Comparison of ENCODE assay signal across 9 cellular contexts in genomic region chr11:86802146-86802545, GRCh38. TPM values are rescaled to one million over a fixed set of nuclear protein-coding genes. Genes with fewer than 3 reads are reported as not detected.
DNase-seq lines count a peak whose midpoint lies in the region; ATAC-seq and TF ChIP-seq lines count a peak whose summit lies in the region.
"Had no signal": no experiment of that assay in that cellular context is flagged by ENCODE, and none has a peak within 500 bp of the region (broad histone marks: within the 10 kb centered on the region; RNA-seq: fewer than 3 reads in every experiment).

No MANE protein-coding gene starts in this region.

- peak overlapping the region; percentile 62; the same call in 1 of the 2 replicates for H3K9ac ChIP-seq in IMR-90 (ENCODE audit: low read depth, low read length)
- peak overlapping the region; percentile 1 to 18 for H3K9ac ChIP-seq in mucosa of rectum (ENCODE audit: low read depth in 1 of 2, low read length in 2 of 2)

- DNase-seq in IMR-90 (no peak), coronary artery (ENCODE audit: low spot score) (no peak), G401 (ENCODE audit: low spot score) (no peak)
- DNase-seq: DMS79 had no signal

- TF ChIP-seq POLR2A in IMR-90 (IDR thresholded peaks at IDR 0.05; ENCODE audit: low read depth, low read length): no peak

- no peak for ATAC-seq in IMR-90 (ENCODE audit: low read depth)
- no peak for ATAC-seq in HG03342 (IDR thresholded peaks at IDR 0.05; ENCODE audit: unreplicated experiment)
- ATAC-seq in GM19324 (IDR thresholded peaks at IDR 0.05; ENCODE audit: low FRiP score, unreplicated experiment): no peak

- peak overlapping the region; percentile 80 for H3K23ac ChIP-seq in IMR-90 (ENCODE audit: low read depth, low read length)

- H2BK15ac ChIP-seq in IMR-90 (ENCODE audit: low read depth, low read length): peak overlapping the region; percentile 13; the same call in 1 of the 3 replicates

- 0 out of 2 replicates have a peak overlapping the region, but pooled peaks have one; percentile 5 for H2AK5ac ChIP-seq in IMR-90 (ENCODE audit: low read depth, low read length)

- H2BK120ac ChIP-seq in IMR-90 (ENCODE audit: low read depth, low read length): peak overlapping the region; percentile 46; the same call in 1 of the 2 replicates

- TF ChIP-seq RAD21 in IMR-90 (IDR thresholded peaks at IDR 0.05; ENCODE audit: low read length): no peak

- intact Hi-C loops in IMR-90 (cut with micrococcal nuclease): loop anchor here (1.0 to 5.0 kb wide), 4 partner anchors 131 to 346 kb away; no protein-coding TSS in a partner anchor

- WGBS in IMR-90 (ENCODE audit: extremely low coverage in 2 of 2, insufficient read length in 1 of 2), 2 experiments: 66% methylated on average over 4 of the region's 5 CpGs; no CpG with 5 or more reads in 1 of the 2 experiments
- 67% methylated on average over 5 of the region's 5 CpGs for WGBS in thymus

- 0 out of 2 replicates have a peak, but pooled peaks cover 9% of the 10 kb centered on the region for H3K9me1 ChIP-seq in IMR-90 (ENCODE audit: insufficient read depth, low read length)

- no peak overlapping the region for H2AFZ ChIP-seq in IMR-90 (replicated peaks; ENCODE audit: low read length, poor library complexity)

- peaks cover 31 to 57% of the 10 kb centered on the region in 2 experiments for H3K79me1 ChIP-seq in IMR-90 (ENCODE audit: low read depth in 1 of 2, low read length in 2 of 2)

- H4K5ac ChIP-seq in IMR-90 (ENCODE audit: low read depth, low read length): no peak overlapping the region; the same call in 1 of the 2 replicates

- peak overlapping the region; percentile 82; the same call in 1 of the 2 replicates for H3K4me3 ChIP-seq in IMR-90 (ENCODE audit: insufficient read depth, low read depth, low read length)
- peak overlapping the region; percentile 93 for H3K4me3 ChIP-seq in coronary artery
- peak overlapping the region; percentile 80 to 83 for H3K4me3 ChIP-seq in mucosa of rectum (ENCODE audit: low read length in 2 of 2)
- H3K4me3 ChIP-seq in thymus (ENCODE audit: low read length): no peak overlapping the region
- H3K4me3 ChIP-seq: body of pancreas had no signal

- TF ChIP-seq CTCF in IMR-90 (conservative IDR thresholded peaks at IDR 0.05; ENCODE audit: low read depth, low read length): no peak
- no peak for TF ChIP-seq CTCF in coronary artery (IDR thresholded peaks at IDR 0.05)

- H3K36me3 ChIP-seq in IMR-90 (ENCODE audit: control insufficient read depth, insufficient read depth, low read length) (no peaks in the 10 kb centered on the region), mucosa of rectum (ENCODE audit: control insufficient read depth in 2 of 2, insufficient read depth in 2 of 2, low read length in 2 of 2) (no peaks in the 10 kb centered on the region), thymus (ENCODE audit: control insufficient read depth, insufficient read depth) (no peaks in the 10 kb centered on the region)

- H3K27me3 ChIP-seq in IMR-90 (ENCODE audit: control insufficient read depth, insufficient read depth, low read length) (no peaks in the 10 kb centered on the region), mucosa of rectum (ENCODE audit: control insufficient read depth in 2 of 2, insufficient read depth in 2 of 2, low read length in 2 of 2) (no peaks in the 10 kb centered on the region), thymus (ENCODE audit: control insufficient read depth, insufficient read depth) (peaks cover 41% of the 10 kb centered on the region)
- H3K27me3 ChIP-seq: body of pancreas had no signal

- H2BK20ac ChIP-seq in IMR-90 (ENCODE audit: low read depth, low read length): peak overlapping the region; percentile 46

- dilution Hi-C loops in IMR-90 (cut with HindIII; ENCODE audit: low sequenced_read_pairs, unreplicated experiment): no loop called here

- peak overlapping the region; percentile 92; the same call in 1 of the 2 replicates for H3K4me2 ChIP-seq in IMR-90 (ENCODE audit: low read depth, low read length)

- H4K20me1 ChIP-seq in IMR-90 (ENCODE audit: insufficient read depth, low read length): no peaks in the 10 kb centered on the region

- H3K9me3 ChIP-seq in IMR-90 (ENCODE audit: control insufficient read depth, insufficient read depth, low read length) (no peaks in the 10 kb centered on the region), mucosa of rectum (ENCODE audit: control insufficient read depth in 2 of 2, low read length in 2 of 2) (no peaks in the 10 kb centered on the region), thymus (ENCODE audit: control insufficient read depth) (no peaks in the 10 kb centered on the region)
- H3K9me3 ChIP-seq: body of pancreas had no signal

- in situ Hi-C loops in IMR-90 (cut with MboI; ENCODE audit: low sequenced_read_pairs): loop anchor here (5.0 kb wide), 1 partner anchor 130 kb away; the partner anchor contains the start of gene ME3
- in situ Hi-C loops in G401 (cut with HindIII; ENCODE audit: low sequenced_read_pairs): no loop called here

- CTCF ChIA-PET in IMR-90 (lab: Yijun Ruan, JAX): interaction anchor here (1.5 kb wide), 1 partner anchor 51 kb away, joined by 3 read pairs; no protein-coding TSS in a partner anchor

- no peak overlapping the region for H3K27ac ChIP-seq in IMR-90 (ENCODE audit: insufficient read depth, low read length)
- H3K27ac ChIP-seq in coronary artery: peak overlapping the region; percentile 82 to 92
- H3K27ac ChIP-seq in mucosa of rectum (ENCODE audit: low read depth in 2 of 2, low read length in 2 of 2): no peak overlapping the region
- peak overlapping the region; percentile 25 for H3K27ac ChIP-seq in thymus (ENCODE audit: low read depth)

- peak overlapping the region; percentile 29 for H2BK5ac ChIP-seq in IMR-90 (ENCODE audit: low read depth, low read length, poor library complexity, severe bottlenecking)

- peak overlapping the region; percentile 81 for H3K14ac ChIP-seq in IMR-90 (replicated peaks; ENCODE audit: low read depth, low read length)

- no TSS peak for BruUV-seq in IMR-90 (replicated peaks; lab: Mats Ljungman, UMichigan)

- H3K18ac ChIP-seq in IMR-90 (ENCODE audit: low read depth, low read length): peak overlapping the region; percentile 42; the same call in 1 of the 2 replicates

- 0 out of 2 replicates have a peak overlapping the region, but pooled peaks have one; percentile 40 for H3K56ac ChIP-seq in IMR-90 (ENCODE audit: extremely low read depth, insufficient read depth, low read length)

- H4K8ac ChIP-seq in IMR-90 (ENCODE audit: low read depth in 2 of 2, low read length in 2 of 2): peak overlapping the region in 1 of 2 experiments; percentile 9; a peak in 1 of 4 replicates

- H3K4me1 ChIP-seq in IMR-90 (ENCODE audit: control insufficient read depth, insufficient read depth, low read length): peaks cover 22% of the 10 kb centered on the region
- peaks cover 4 to 5% of the 10 kb centered on the region in 2 donors for H3K4me1 ChIP-seq in mucosa of rectum (ENCODE audit: control insufficient read depth in 2 of 2, insufficient read depth in 2 of 2, low read length in 2 of 2)
- H3K4me1 ChIP-seq in thymus (ENCODE audit: control insufficient read depth, insufficient read depth, low read length): no peaks in the 10 kb centered on the region

- no peak overlapping the region for H2AK9ac ChIP-seq in IMR-90 (replicated peaks; ENCODE audit: low read depth, low read length, poor library complexity)

- H3K4ac ChIP-seq in IMR-90 (ENCODE audit: low read depth, low read length): peak overlapping the region; percentile 11; the same call in 1 of the 2 replicates

- POLR2A ChIA-PET in IMR-90 (lab: Charles Lee; ENCODE audit: unreplicated experiment): no interaction called here

- H4K91ac ChIP-seq in IMR-90 (ENCODE audit: insufficient read depth, low read depth, low read length): no peak overlapping the region; the same call in 1 of the 2 replicates

TF ChIP-seq in IMR-90, 13 proteins besides CTCF, POLR2A, EP300 and RAD21:
- no peak for TF ChIP-seq FOS (IDR thresholded peaks at IDR 0.05; ENCODE audit: low read depth, low read length)
- no peak for TF ChIP-seq SMC3 (IDR thresholded peaks at IDR 0.05; ENCODE audit: low read depth, low read length)
- no peak for TF ChIP-seq RCOR1 (IDR thresholded peaks at IDR 0.05; ENCODE audit: insufficient replicate concordance, low read length)
- TF ChIP-seq BHLHE40 (IDR thresholded peaks at IDR 0.05; ENCODE audit: low read depth, low read length): no peak
- TF ChIP-seq USF2 (IDR thresholded peaks at IDR 0.05; ENCODE audit: low read depth, low read length): no peak
- TF ChIP-seq NFE2L2 (IDR thresholded peaks at IDR 0.05; ENCODE audit: low read depth, low read length): no peak
- no peak for TF ChIP-seq MXI1 (IDR thresholded peaks at IDR 0.05; ENCODE audit: borderline replicate concordance, low read depth, low read length)
- no peak for TF ChIP-seq CHD1 (IDR thresholded peaks at IDR 0.05; ENCODE audit: low read depth, low read length)
- no peak for TF ChIP-seq MAFK (IDR thresholded peaks at IDR 0.05; ENCODE audit: low read depth, low read length)
- no peak for TF ChIP-seq MAZ (IDR thresholded peaks at IDR 0.05; ENCODE audit: borderline replicate concordance, low read depth, low read length)
- no peak for TF ChIP-seq ELK1 (IDR thresholded peaks at IDR 0.05; ENCODE audit: borderline replicate concordance, low read depth, low read length)
- TF ChIP-seq RFX5 (IDR thresholded peaks at IDR 0.05; ENCODE audit: low read depth, low read length): no peak
- no peak for TF ChIP-seq CEBPB (IDR thresholded peaks at IDR 0.05; ENCODE audit: low read depth, low read length)
TF ChIP-seq in IMR-90: peak in this region for 0.

RNA-seq across cellular contexts. Expression of gene PRSS23, which starts 1.8 kb away (rescaled TPM):
- 123 and 199 TPM in 2 replicates for total RNA-seq in IMR-90 (2012; rRNA removed)
- polyA plus RNA-seq in IMR-90 (2012; rRNA removed): 82.8 and 100 TPM in 2 replicates
- 29.4 and 33.7 TPM in 2 replicates for polyA plus RNA-seq in IMR-90 (2012; cell fraction: cytosol; rRNA removed)
- polyA plus RNA-seq in IMR-90 (2012; cell fraction: nucleus; rRNA removed; ENCODE audit: low replicate concordance): 12.6 and 23.8 TPM in 2 replicates
- polyA plus RNA-seq in thymus: 22.4 TPM
- 55.1 and 68.2 TPM in 2 replicates for total RNA-seq in G401 (2014; rRNA removed; shearing (Covaris generic))

Comparison
In these comparisons a context has a peak if more than half of its experiments do, and no peak if none do; other contexts are left out.
1. H3K27ac ChIP-seq: peak in coronary artery (2 of 2) and thymus (single experiment); none in IMR-90 (single experiment) and mucosa of rectum (0 of 2).